ENCODE assay signal across 8 cellular contexts in the genomic region with DNA sequence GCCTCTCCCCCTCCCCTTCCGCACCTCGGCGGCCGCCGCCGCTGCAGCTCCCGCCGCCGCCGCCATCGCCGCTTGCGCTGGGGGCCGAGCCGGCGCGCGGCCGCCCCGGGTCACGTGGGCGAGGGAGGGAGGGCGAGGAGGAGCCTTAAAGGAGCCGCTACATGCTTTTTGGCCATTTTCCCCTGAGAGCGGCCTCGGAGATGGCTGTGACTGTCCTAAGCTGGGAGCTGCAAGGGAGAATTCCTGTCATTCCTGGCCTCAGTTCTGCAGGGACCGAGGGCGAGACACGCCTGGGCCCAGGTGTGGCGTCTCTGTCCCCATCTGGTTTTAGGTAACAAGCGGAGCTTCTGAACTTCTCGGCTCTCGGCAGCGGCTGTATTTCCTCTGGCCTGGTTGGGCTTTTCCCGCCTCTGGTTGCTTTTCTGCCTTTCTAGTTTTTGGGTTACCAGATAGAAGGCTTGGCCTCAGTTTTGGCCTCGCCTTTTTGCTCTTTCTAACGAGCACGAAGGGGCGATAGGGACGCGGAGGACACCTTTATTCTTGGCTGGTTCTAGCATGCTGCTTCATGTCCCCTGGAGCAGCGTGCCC. TPM values are rescaled to one million over a fixed set of nuclear protein-coding genes. Genes with fewer than 3 reads are reported as not detected.
DNase-seq lines count a peak whose midpoint lies in the region; ATAC-seq and TF ChIP-seq lines count a peak whose summit lies in the region.

EHMT2 (minus strand) TSS at position 87 of the 588 bp plus-strand sequence; CDS start at position 66, 21 bp downstream.

- peak; percentile 86 for DNase-seq in 8988T
- DNase-seq in NCI-H774 (lab: John Stamatoyannopoulos, UW): peak; percentile 81
- DNase-seq in activated CD4-positive, alpha-beta T cell treated with anti-CD3 and anti-CD28 coated beads, Interleukin-2, amount 50 U/mL, for 48 hours: peak; percentile 83 to 86
- peak; percentile 80 to 94 (median 89) for DNase-seq in dorsolateral prefrontal cortex
- DNase-seq in lower leg skin (ENCODE audit: low spot score in 2 of 2): peak; percentile 76 to 96
- DNase-seq in stimulated activated CD4-positive, alpha-beta T cell treated with anti-CD3 and anti-CD28 coated beads, Interleukin-4, amount 100 ng/mL, for 4 hours: peak; percentile 79 to 84

- ATAC-seq in GM18868 (IDR thresholded peaks at IDR 0.05; ENCODE audit: unreplicated experiment) (peak; percentile 59), HG03521 (IDR thresholded peaks at IDR 0.05; ENCODE audit: unreplicated experiment) (peak; percentile 59)

- TF ChIP-seq POLR2A in lower leg skin (IDR thresholded peaks at IDR 0.05): no peak

- peak within 1 kb of the TSS; percentile 78 to 98 (median 94) for H3K27ac ChIP-seq in dorsolateral prefrontal cortex

- intact Hi-C loops in dorsolateral prefrontal cortex (cut with DNase I) (loop anchor here (2.0 to 5.0 kb wide), 4 partner anchors 35 to 350 kb away; partner anchors contain the start of genes NEU1 (in 2 of the 2), ATP6V1G2 (in 1 of the 2), CSNK2B (in 1 of the 2) and LY6G5B (in 1 of the 2)), lower leg skin (cut with DNase I; ENCODE audit: low total_unique reads) (no loop called here)

- H3K27me3 ChIP-seq in dorsolateral prefrontal cortex: no peaks in the 10 kb centered on the region

- peak within 1 kb of the TSS; percentile 68 to 99 (median 91) for H3K4me3 ChIP-seq in dorsolateral prefrontal cortex
- peak within 1 kb of the TSS; percentile 88 for H3K4me3 ChIP-seq in lower leg skin (ENCODE audit: low read depth, poor library complexity, severe bottlenecking)

- 0 to 1% methylated on average over 36 to 42 of the region's 42 CpGs for WGBS in lower leg skin, 2 donors

- TF ChIP-seq CTCF in dorsolateral prefrontal cortex (IDR thresholded peaks at IDR 0.05 in 54 of 56, conservative IDR thresholded peaks at IDR 0.05 in 2 of 56; ENCODE audit: low read depth in 1 of 56, partially characterized antibody in 56 of 56) (peak in 10 of 56 donors; percentile 1 to 34 (median 14)), lower leg skin (IDR thresholded peaks at IDR 0.05) (no peak)

RNA-seq across cellular contexts. Expression of gene EHMT2, which starts in this region (rescaled TPM):
- total RNA-seq in dorsolateral prefrontal cortex (100 to 1,000 TPM in 8 of 120 experiments, 10 to 100 TPM in 112; 63.4 to 111 (median 85.5) TPM), lower leg skin (10 to 100 TPM; 25.5 to 39.3 (median 33.6) TPM)

Comparison
In these comparisons a context has a peak if more than half of its experiments do, and no peak if none do; other contexts are left out.
1. Peak in every context shown above with its lines: DNase-seq, ATAC-seq, H3K4me3 ChIP-seq and H3K27ac ChIP-seq.